23 cellular contexts compared by ENCODE assay signal in genomic region chr11:119626910-119627305, GRCh38.
DNase-seq lines count a peak whose midpoint lies in the region; ATAC-seq and TF ChIP-seq lines count a peak whose summit lies in the region.
"Had no signal": no experiment of that assay in that cellular context is flagged by ENCODE, and none has a peak within 500 bp of the region (broad histone marks: within the 10 kb centered on the region; RNA-seq: fewer than 3 reads in every experiment).

No MANE protein-coding gene starts in this region.

- POLR2A ChIA-PET in naive thymus-derived CD4-positive, alpha-beta T cell (lab: Charles Lee), result no interaction called here
- POLR2A ChIA-PET in CD8-positive, alpha-beta T cell (lab: Charles Lee), result no interaction called here

- H3K9me3 Mint-ChIP-seq in naive thymus-derived CD4-positive, alpha-beta T cell, result peaks cover 0 to 1% (median 0%) of the 10 kb centered on the region in 11 donors
- no peaks in the 10 kb centered on the region for H3K9me3 Mint-ChIP-seq in CD8-positive, alpha-beta T cell
- H3K9me3 Mint-ChIP-seq: activated T-helper 2 cell treated with anti-CD3 and anti-CD28 coated beads, Interferon-gamma antibody, Interleukin-2, Interleukin-4, amounts not matched to agents 10 μg/mL and 5 μg/mL and 100 μg/mL, durations not matched to agents 14 hours and 24 hours and 36 hours; WTC11 had no signal

- peaks cover 0 to 22% (median 8%) of the 10 kb centered on the region in 5 donors for H3K27me3 Mint-ChIP-seq in naive thymus-derived CD4-positive, alpha-beta T cell
- peaks cover 18% of the 10 kb centered on the region for H3K27me3 Mint-ChIP-seq in CD8-positive, alpha-beta T cell (ENCODE audit: low read depth)
- H3K27me3 Mint-ChIP-seq: activated naive CD8-positive, alpha-beta T cell had no signal

- no peaks in the 10 kb centered on the region for H3K36me3 ChIP-seq in naive thymus-derived CD4-positive, alpha-beta T cell (ENCODE audit: control insufficient read depth in 2 of 3, insufficient read depth in 3 of 3, low read length in 3 of 3)
- no peaks in the 10 kb centered on the region for H3K36me3 ChIP-seq in CD8-positive, alpha-beta T cell (ENCODE audit: insufficient read depth, low read length)
- H3K36me3 ChIP-seq: stomach, tibial artery had no signal

- intact Hi-C loops in naive thymus-derived CD4-positive, alpha-beta T cell (cut with micrococcal nuclease), result no loop called here
- intact Hi-C loops in CD8-positive, alpha-beta T cell (cut with DNase I, micrococcal nuclease), result no loop called here

- no peak overlapping the region for H3K27ac Mint-ChIP-seq in naive thymus-derived CD4-positive, alpha-beta T cell
- no peak overlapping the region for H3K27ac Mint-ChIP-seq in CD8-positive, alpha-beta T cell
- H3K27ac Mint-ChIP-seq: activated naive CD8-positive, alpha-beta T cell; activated T-helper 2 cell treated with anti-CD3 and anti-CD28 coated beads, Interferon-gamma antibody, Interleukin-2, Interleukin-4, amounts not matched to agents 10 μg/mL and 5 μg/mL and 100 μg/mL, durations not matched to agents 14 hours and 24 hours and 36 hours; WTC11 had no signal

- H3K4me3 Mint-ChIP-seq in naive thymus-derived CD4-positive, alpha-beta T cell, result no peak overlapping the region
- no peak overlapping the region for H3K4me3 Mint-ChIP-seq in CD8-positive, alpha-beta T cell
- H3K4me3 Mint-ChIP-seq: activated naive CD8-positive, alpha-beta T cell; WTC11 had no signal

- DNase-seq in COLO668 (lab: John Stamatoyannopoulos, UW; ENCODE audit: unreplicated experiment), result peak; percentile 6
- peak; percentile 91 to 93 for DNase-seq in NCI-H524 (lab: John Stamatoyannopoulos, UW)
- DNase-seq in SW480 (ENCODE audit: low spot score), result peak; percentile 39
- no peak for DNase-seq in naive thymus-derived CD4-positive, alpha-beta T cell
- DNase-seq in GM20000 (ENCODE audit: low spot score), result no peak
- no peak for DNase-seq in activated naive CD4-positive, alpha-beta T cell treated with anti-CD3 and anti-CD28 coated beads, Interleukin-2, amount 50 U/mL, for 16 hours
- no peak for DNase-seq in CD8-positive, alpha-beta T cell
- DNase-seq: activated CD4-positive, alpha-beta T cell treated with anti-CD3 and anti-CD28 coated beads, Interleukin-2, amount 50 U/mL, for 48 hours; aorta; C1 segment of cervical spinal cord; kidney; NCI-H1105 treated with DMSO at 0.1 percent for 48 hours; NCI-H2029 treated with DMSO at 0.1 percent for 48 hours; occipital lobe; retina; stomach; tibial artery had no signal

- no peak overlapping the region for H3K27ac ChIP-seq in naive thymus-derived CD4-positive, alpha-beta T cell (ENCODE audit: low read depth, low read length)
- no peak overlapping the region for H3K27ac ChIP-seq in CD8-positive, alpha-beta T cell (ENCODE audit: low read depth, low read length)
- H3K27ac ChIP-seq: stomach, tibial artery had no signal

- H3K36me3 Mint-ChIP-seq in naive thymus-derived CD4-positive, alpha-beta T cell, result no peaks in the 10 kb centered on the region
- H3K36me3 Mint-ChIP-seq in CD8-positive, alpha-beta T cell, result no peaks in the 10 kb centered on the region
- H3K36me3 Mint-ChIP-seq: activated naive CD8-positive, alpha-beta T cell; WTC11 had no signal

- H3K9me3 ChIP-seq in naive thymus-derived CD4-positive, alpha-beta T cell (ENCODE audit: control insufficient read depth in 2 of 3, low read length in 3 of 3), result no peaks in the 10 kb centered on the region
- H3K9me3 ChIP-seq in CD8-positive, alpha-beta T cell (ENCODE audit: low read length), result no peaks in the 10 kb centered on the region
- H3K9me3 ChIP-seq: stomach, tibial artery had no signal

- TF ChIP-seq CTCF in GM20000 (IDR thresholded peaks at IDR 0.05; ENCODE audit: extremely low read depth, missing control alignments), result no peak
- no peak for TF ChIP-seq CTCF in CD8-positive, alpha-beta T cell (IDR thresholded peaks at IDR 0.05)

- CTCF ChIA-PET in naive thymus-derived CD4-positive, alpha-beta T cell (lab: Charles Lee), result no interaction called here
- CTCF ChIA-PET in CD8-positive, alpha-beta T cell (lab: Charles Lee), result interaction anchor here (0.9 kb wide), 2 partner anchors 14 to 15 kb away, joined by 4 read pairs; no protein-coding TSS in a partner anchor

- no peaks in the 10 kb centered on the region for H3K4me1 ChIP-seq in naive thymus-derived CD4-positive, alpha-beta T cell (ENCODE audit: control insufficient read depth in 2 of 2, insufficient read depth in 2 of 2, low read length in 2 of 2)
- H3K4me1 ChIP-seq in CD8-positive, alpha-beta T cell (ENCODE audit: insufficient read depth, low read length), result no peaks in the 10 kb centered on the region

- H3K4me3 ChIP-seq in naive thymus-derived CD4-positive, alpha-beta T cell (ENCODE audit: low read length), result no peak overlapping the region
- H3K4me3 ChIP-seq in CD8-positive, alpha-beta T cell (ENCODE audit: low read depth, low read length), result no peak overlapping the region
- H3K4me3 ChIP-seq: lung, stomach, tibial artery had no signal

- H3K4me1 Mint-ChIP-seq in naive thymus-derived CD4-positive, alpha-beta T cell, result peaks cover 0 to 3% (median 0%) of the 10 kb centered on the region in 7 donors
- no peaks in the 10 kb centered on the region for H3K4me1 Mint-ChIP-seq in CD8-positive, alpha-beta T cell (ENCODE audit: low read depth)

- peak; percentile 21 for ATAC-seq in naive thymus-derived CD4-positive, alpha-beta T cell
- no peak for ATAC-seq in HG03159 (IDR thresholded peaks at IDR 0.05; ENCODE audit: unreplicated experiment)
- ATAC-seq in CD8-positive, alpha-beta T cell, result no peak
- ATAC-seq: HCT116, WTC11 had no signal

- H3K27me3 ChIP-seq in naive thymus-derived CD4-positive, alpha-beta T cell (ENCODE audit: control insufficient read depth in 2 of 2, insufficient read depth in 2 of 2, low read length in 2 of 2), result no peaks in the 10 kb centered on the region
- H3K27me3 ChIP-seq in CD8-positive, alpha-beta T cell (ENCODE audit: insufficient read depth, low read length), result no peaks in the 10 kb centered on the region

Comparison
In these comparisons a context has a peak if more than half of its experiments do, and no peak if none do; other contexts are left out.
1. DNase-seq: peak in COLO668 (single experiment), NCI-H524 (2 of 2) and SW480 (single experiment); none in naive thymus-derived CD4-positive, alpha-beta T cell (0 of 9), GM20000 (single experiment), activated naive CD4-positive, alpha-beta T cell treated with anti-CD3 and anti-CD28 coated beads, Interleukin-2, amount 50 U/mL, for 16 hours (single experiment) and CD8-positive, alpha-beta T cell (0 of 7).